In genomic region chr15:25829075-25829474, GRCh38 we compare ENCODE assay signal across 30 cellular contexts. TPM values are rescaled to one million over a fixed set of nuclear protein-coding genes. Genes with fewer than 3 reads are reported as not detected.
A peak's percentile ranks its signal among the peaks of the same experiment; 100 is the strongest.
DNase-seq lines count a peak whose midpoint lies in the region; ATAC-seq and TF ChIP-seq lines count a peak whose summit lies in the region.
"Had no signal": no experiment of that assay in that cellular context is flagged by ENCODE, and none has a peak within 500 bp of the region (broad histone marks: within the 10 kb centered on the region; RNA-seq: fewer than 3 reads in every experiment).

No MANE protein-coding gene starts in this region.

- H3K4me2 ChIP-seq in GM23248 (ENCODE audit: unreplicated experiment): peak overlapping the region; percentile 9

- peak overlapping the region; percentile 88 for H3K9ac ChIP-seq in GM23248

- H3K27ac ChIP-seq in GM23248 (peak overlapping the region; percentile 99), stomach (peak overlapping the region in 4 of 5 donors; percentile 81 to 86 (median 82)), upper lobe of left lung (no peak overlapping the region)
- H3K27ac ChIP-seq: epithelial cell of prostate had no signal

- intact Hi-C loops in stomach (cut with DNase I; ENCODE audit: low total_unique reads): no loop called here

- H3K4me3 Mint-ChIP-seq in T-helper 17 cell: no peak overlapping the region
- H3K4me3 Mint-ChIP-seq: activated naive CD8-positive, alpha-beta T cell treated with anti-CD3 and anti-CD28 coated beads, Interleukin-2, amount 10 ng/mL, durations not matched to agents 7 days and 5 days; activated T-helper 17 cell treated with anti-CD3 and anti-CD28 coated beads, Interleukin-2, amount 50 U/mL, for 72 hours; brain; neural crest cell had no signal

- ATAC-seq in T-helper 17 cell (no peak), upper lobe of left lung (ENCODE audit: low FRiP score in 2 of 2) (no peak), HG02678 (IDR thresholded peaks at IDR 0.05; ENCODE audit: unreplicated experiment) (no peak)
- ATAC-seq: activated CD4-positive, CD25-positive, alpha-beta regulatory T cell treated with anti-CD3 and anti-CD28 coated beads, Interleukin-2, amount 50 U/mL, for 24 hours; activated T-helper 17 cell treated with anti-CD3 and anti-CD28 coated beads, Interleukin-2, amount 50 U/mL, for 72 hours; heart left ventricle; sciatic nerve had no signal

- peaks cover 46% of the 10 kb centered on the region for H3K4me1 ChIP-seq in GM23248 (ENCODE audit: insufficient read depth)
- H3K4me1 ChIP-seq in stomach: peaks cover 3 to 28% (median 15%) of the 10 kb centered on the region in 4 donors
- H3K4me1 ChIP-seq in upper lobe of left lung: peaks cover 0 to 20% (median 0%) of the 10 kb centered on the region in 4 donors
- H3K4me1 ChIP-seq: HAP-1 had no signal

- no peak overlapping the region for H3K4me3 ChIP-seq in GM23248
- no peak overlapping the region for H3K4me3 ChIP-seq in stomach
- H3K4me3 ChIP-seq in upper lobe of left lung: no peak overlapping the region
- H3K4me3 ChIP-seq: HAP-1, heart left ventricle had no signal

- no peaks in the 10 kb centered on the region for H3K9me2 ChIP-seq in GM23248 (ENCODE audit: insufficient read depth)

- H2AFZ ChIP-seq in GM23248: no peak overlapping the region

- no peaks in the 10 kb centered on the region for H4K20me1 ChIP-seq in GM23248 (ENCODE audit: insufficient read depth)

- no peak for TF ChIP-seq POLR2A in stomach (IDR thresholded peaks at IDR 0.05)
- no peak for TF ChIP-seq POLR2A in upper lobe of left lung (IDR thresholded peaks at IDR 0.05)

- in situ Hi-C loops in GM23248 (cut with MboI): no loop called here

- H3K79me2 ChIP-seq in GM23248 (ENCODE audit: insufficient read depth): peaks cover 90% of the 10 kb centered on the region

- H3F3A ChIP-seq in GM23248 (ENCODE audit: insufficient read depth): peaks cover 61% of the 10 kb centered on the region

- peaks cover 25% of the 10 kb centered on the region for H3K4me1 Mint-ChIP-seq in T-helper 17 cell

- H3K9me3 ChIP-seq in GM23248 (ENCODE audit: low read depth) (no peaks in the 10 kb centered on the region), T-helper 17 cell (ENCODE audit: control insufficient read depth, low read length, poor library complexity, severe bottlenecking) (no peaks in the 10 kb centered on the region), stomach (no peaks in the 10 kb centered on the region), upper lobe of left lung (no peaks in the 10 kb centered on the region)

- 81 to 82% methylated on average over 3 of the region's 3 CpGs for WGBS in GM23248 (ENCODE audit: low coverage in 1 of 2, low lambda C conversion rate in 2 of 2, missing lambda C conversion rate in 2 of 2), 2 experiments
- 79 to 85% (median 81%) methylated on average over 3 of the region's 3 CpGs for WGBS in stomach, 5 donors
- 88 to 90% methylated on average over 3 of the region's 3 CpGs for WGBS in upper lobe of left lung, 2 donors

- H3K27me3 Mint-ChIP-seq in T-helper 17 cell: no peaks in the 10 kb centered on the region
- H3K27me3 Mint-ChIP-seq: activated naive CD8-positive, alpha-beta T cell treated with anti-CD3 and anti-CD28 coated beads, Interleukin-2, amount 10 ng/mL, durations not matched to agents 7 days and 5 days; activated T-helper 17 cell treated with anti-CD3 and anti-CD28 coated beads, Interleukin-2, amount 50 U/mL, for 72 hours had no signal

- H3K27me3 ChIP-seq in GM23248 (replicated peaks; ENCODE audit: insufficient read depth) (no peaks in the 10 kb centered on the region), stomach (no peaks in the 10 kb centered on the region), upper lobe of left lung (no peaks in the 10 kb centered on the region)
- H3K27me3 ChIP-seq: heart left ventricle had no signal

- TF ChIP-seq EP300 in stomach (IDR thresholded peaks at IDR 0.05) (no peak), upper lobe of left lung (IDR thresholded peaks at IDR 0.05) (no peak)

- H3K36me3 ChIP-seq in GM23248 (ENCODE audit: low read depth) (0 out of 2 replicates have a peak, but pooled peaks cover 5% of the 10 kb centered on the region), stomach (no peaks in the 10 kb centered on the region), upper lobe of left lung (no peaks in the 10 kb centered on the region)
- H3K36me3 ChIP-seq: HAP-1, heart left ventricle had no signal

- TF ChIP-seq CTCF in stomach (IDR thresholded peaks at IDR 0.05) (no peak), upper lobe of left lung (IDR thresholded peaks at IDR 0.05) (no peak)

- H3K36me3 Mint-ChIP-seq in T-helper 17 cell (ENCODE audit: low read depth): peaks cover 4% of the 10 kb centered on the region
- H3K36me3 Mint-ChIP-seq: brain had no signal

- peak overlapping the region; percentile 27 for H3K27ac Mint-ChIP-seq in T-helper 17 cell
- H3K27ac Mint-ChIP-seq: activated T-helper 17 cell treated with anti-CD3 and anti-CD28 coated beads, Interleukin-2, amount 50 U/mL, for 72 hours had no signal

- peak; percentile 57 for DNase-seq in GM23248
- no peak for DNase-seq in T-helper 17 cell
- DNase-seq in glomerular visceral epithelial cell (ENCODE audit: extremely low spot score): peak; percentile 32
- DNase-seq in stomach: no peak
- no peak for DNase-seq in upper lobe of left lung
- no peak for DNase-seq in NCI-H2107 treated with DMSO at 0.1 percent for 48 hours (lab: John Stamatoyannopoulos, UW; ENCODE audit: unreplicated experiment)
- DNase-seq: ACHN; activated CD4-positive, alpha-beta T cell treated with anti-CD3 and anti-CD28 coated beads, Interleukin-2, amount 50 U/mL, for 48 hours; activated naive CD8-positive, alpha-beta T cell treated with anti-CD3 and anti-CD28 coated beads, Interleukin-2, amount 10 ng/mL, durations not matched to agents 7 days and 5 days; DMS53; effector CD4-positive, alpha-beta T cell; GDM1; heart left ventricle; Karpas-422; kidney glomerular epithelial cell; NCI-H146; NCI-H510A; posterior cingulate gyrus; stimulated activated CD4-positive, alpha-beta T cell treated with anti-CD3 and anti-CD28 coated beads, Interleukin-15, amount 100 ng/mL, for 24 hours; stimulated activated naive CD4-positive, alpha-beta T cell treated with Interleukin-2 at 50 U/mL for 16 hours; T-helper 1 cell had no signal

RNA-seq across cellular contexts. Expression of gene ATP10A, which starts 34.1 kb away (rescaled TPM):
- 64.1 and 73.1 TPM in 2 replicates for total RNA-seq in GM23248 (2014; rRNA removed; shearing (Covaris generic))
- polyA plus RNA-seq in GM23248 (2016; fragmentation: Nextera tagmentation; extraction: Ambion mirVana) (20.4 and 22.2 TPM in 2 replicates), stomach (1 to 10 TPM; 1.5 to 2.3 (median 2.0) TPM)
- total RNA-seq in T-helper 17 cell (10 to 100 TPM; 28.6 to 36.8 TPM), stomach (10 to 100 TPM in 2 of 5 donors, 1 to 10 TPM in 3; 1.8 to 15.2 (median 5.8) TPM), upper lobe of left lung (10 to 100 TPM; 17.8 to 62.4 (median 32.3) TPM)
- total RNA-seq: lung microvascular endothelial cell had no signal

Comparison
In these comparisons a context has a peak if more than half of its experiments do, and no peak if none do; other contexts are left out.
1. DNase-seq: peak in GM23248 (single experiment) and glomerular visceral epithelial cell (single experiment); none in T-helper 17 cell (0 of 3), stomach (single experiment), upper lobe of left lung (0 of 2) and NCI-H2107 treated with DMSO at 0.1 percent for 48 hours (single experiment).
2. H3K27ac ChIP-seq: peak in GM23248 (single experiment) and stomach (4 of 5); none in upper lobe of left lung (0 of 4).